ENCODE assay signal across 31 cellular contexts in genomic region chr22:49162841-49163240, GRCh38.
"Had no signal": no experiment of that assay in that cellular context is flagged by ENCODE, and none has a peak within 500 bp of the region (broad histone marks: within the 10 kb centered on the region; RNA-seq: fewer than 3 reads in every experiment).

No MANE protein-coding gene starts in this region.

- H3K4me3 ChIP-seq: adrenal gland, body of pancreas, breast epithelium had no signal

- H3K36me3 ChIP-seq: adrenal gland, brain microvascular endothelial cell, breast epithelium had no signal

- FAIRE-seq: astrocyte, TTC549 had no signal

- DNase-seq: activated B cell treated with CpG ODN at 0.5 μM for 24 hours; activated CD4-positive, alpha-beta memory T cell treated with anti-CD3 and anti-CD28 coated beads for 36 hours; activated CD4-positive, alpha-beta T cell treated with anti-CD3 and anti-CD28 coated beads for 4 hours; activated CD4-positive, alpha-beta T cell treated with anti-CD3 and anti-CD28 coated beads, Interleukin-2, amount 10 ng/mL, durations not matched to agents 24 days and 14 days; activated CD4-positive, alpha-beta T cell treated with anti-CD3 and anti-CD28 coated beads, Interleukin-2, amount 50 U/mL, for 1 hour; activated CD4-positive, alpha-beta T cell treated with anti-CD3 and anti-CD28 coated beads, Interleukin-2, amount 50 U/mL, for 4 hours; activated CD4-positive, CD25-positive, alpha-beta regulatory T cell treated with anti-CD3 and anti-CD28 coated beads, Interleukin-2, amount 50 U/mL, for 72 hours; activated CD8-positive, alpha-beta memory T cell treated with anti-CD3 and anti-CD28 coated beads, Interleukin-2, amount 50 U/mL, for 4 hours; activated CD8-positive, alpha-beta T cell treated with anti-CD3 and anti-CD28 coated beads for 36 hours; activated effector memory CD4-positive, alpha-beta T cell treated with anti-CD3 and anti-CD28 coated beads, Interleukin-2, amount 50 U/mL, for 16 hours; activated gamma-delta T cell treated with Interleukin-2 at 50 U/mL for 16 hours; activated naive CD4-positive, alpha-beta T cell; activated naive CD4-positive, alpha-beta T cell treated with anti-CD3 and anti-CD28 coated beads for 36 hours; activated naive CD4-positive, alpha-beta T cell treated with anti-CD3 and anti-CD28 coated beads, Interleukin-2, amount 50 U/mL, for 16 hours; activated naive CD8-positive, alpha-beta T cell treated with anti-CD3 and anti-CD28 coated beads for 36 hours; activated T-cell treated with anti-CD3 and anti-CD28 coated beads for 4 hours; activated T-cell treated with anti-CD3 and anti-CD28 coated beads, Interleukin-2, amount 50 U/mL, for 1 hour; activated T-cell treated with anti-CD3 and anti-CD28 coated beads, Interleukin-2, amount 50 U/mL, for 4 hours; activated T-cell treated with anti-CD3 and anti-CD28 coated beads, Interleukin-2, amount 50 U/mL, for 72 hours; adrenal gland; amniotic stem cell; body of pancreas; brain microvascular endothelial cell; central memory CD4-positive, alpha-beta T cell; T-helper 1 cell; T-helper 2 cell; T-helper 9 cell had no signal

- H3K27me3 ChIP-seq: adrenal gland, body of pancreas, brain microvascular endothelial cell had no signal

- H3K27ac ChIP-seq: adrenal gland, body of pancreas, brain microvascular endothelial cell, breast epithelium, VCaP had no signal

- H3K9me3 ChIP-seq: adrenal gland, body of pancreas, breast epithelium had no signal

- H3K4me1 ChIP-seq: adrenal gland, body of pancreas, breast epithelium had no signal
